Comparison of ENCODE assay signal across 29 cellular contexts in the genomic region with DNA sequence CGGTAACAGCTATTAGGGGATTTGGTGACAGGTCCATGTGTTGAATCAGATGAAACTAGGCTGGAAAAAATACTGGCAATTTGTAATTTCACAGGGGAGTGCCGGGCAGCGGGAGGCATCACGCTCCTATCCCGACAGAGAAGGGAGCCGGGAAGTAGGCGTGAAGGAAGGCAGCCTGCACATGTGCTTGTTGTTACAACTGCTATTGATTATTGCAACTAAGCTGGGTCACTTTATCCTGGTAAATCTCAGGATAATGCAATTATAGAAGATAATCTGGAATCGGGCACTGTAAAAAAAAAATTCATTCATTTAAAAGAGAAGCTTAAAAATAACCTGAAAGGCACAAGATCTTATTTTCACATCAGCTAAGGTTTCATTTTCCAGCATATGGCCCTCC.
"Had no signal": no experiment of that assay in that cellular context is flagged by ENCODE, and none has a peak within 500 bp of the region (broad histone marks: within the 10 kb centered on the region; RNA-seq: fewer than 3 reads in every experiment).

No MANE protein-coding gene starts in this region.

- H3K27me3 ChIP-seq: ascending aorta had no signal

- H3K36me3 ChIP-seq: ascending aorta, gastrocnemius medialis, heart right ventricle had no signal

- H3K4me3 Mint-ChIP-seq: activated CD4-positive, alpha-beta memory T cell treated with anti-CD3 and anti-CD28 coated beads, Interleukin-2, amount 10 ng/mL, durations not matched to agents 7 days and 5 days; activated CD4-positive, alpha-beta T cell treated with anti-CD3 and anti-CD28 coated beads, Interleukin-2, amount 10 ng/mL, durations not matched to agents 7 days and 5 days; activated naive CD4-positive, alpha-beta T cell treated with anti-CD3 and anti-CD28 coated beads, Interleukin-2, amount 10 ng/mL, durations not matched to agents 7 days and 5 days; activated naive CD8-positive, alpha-beta T cell treated with anti-CD3 and anti-CD28 coated beads, Interleukin-2, amount 10 ng/mL, durations not matched to agents 7 days and 5 days; activated T-cell treated with anti-CD3 and anti-CD28 coated beads, Interleukin-2, amount 50 U/mL, for 24 hours; activated T-cell treated with anti-CD3 and anti-CD28 coated beads, Interleukin-2, amount 50 U/mL, for 72 hours; brain; central memory CD8-positive, alpha-beta T cell; dendritic cell treated with granulocyte-macrophage colony-stimulating factor and Interleukin-4, amounts not matched to agents 40 ng/mL and 50 ng/mL, for 4 days had no signal

- H3K4me3 ChIP-seq: ascending aorta, coronary artery, dorsolateral prefrontal cortex, gastrocnemius medialis, heart right ventricle, hepatocyte had no signal

- H3K27ac Mint-ChIP-seq: activated CD4-positive, alpha-beta memory T cell treated with anti-CD3 and anti-CD28 coated beads, Interleukin-2, amount 10 ng/mL, durations not matched to agents 7 days and 5 days; activated CD4-positive, alpha-beta T cell treated with anti-CD3 and anti-CD28 coated beads, Interleukin-2, amount 10 ng/mL, durations not matched to agents 7 days and 5 days; activated naive CD4-positive, alpha-beta T cell treated with anti-CD3 and anti-CD28 coated beads, Interleukin-2, amount 10 ng/mL, durations not matched to agents 7 days and 5 days; activated naive CD4-positive, alpha-beta T cell treated with anti-CD3 and anti-CD28 coated beads, Interleukin-2, amount 50 U/mL, for 72 hours; activated naive CD8-positive, alpha-beta T cell treated with anti-CD3 and anti-CD28 coated beads, Interleukin-2, amount 10 ng/mL, durations not matched to agents 7 days and 5 days; activated T-cell treated with anti-CD3 and anti-CD28 coated beads, Interleukin-2, amount 50 U/mL, for 24 hours; activated T-cell treated with anti-CD3 and anti-CD28 coated beads, Interleukin-2, amount 50 U/mL, for 72 hours; brain; dendritic cell treated with granulocyte-macrophage colony-stimulating factor and Interleukin-4, amounts not matched to agents 40 ng/mL and 50 ng/mL, for 4 days had no signal

- H3K79me2 ChIP-seq: hepatocyte had no signal

- H2AFZ ChIP-seq: hepatocyte had no signal

- H3K9me3 Mint-ChIP-seq: activated CD4-positive, alpha-beta memory T cell treated with anti-CD3 and anti-CD28 coated beads, Interleukin-2, amount 10 ng/mL, durations not matched to agents 7 days and 5 days; activated CD4-positive, alpha-beta T cell treated with anti-CD3 and anti-CD28 coated beads, Interleukin-2, amount 10 ng/mL, durations not matched to agents 7 days and 5 days; activated naive CD4-positive, alpha-beta T cell treated with anti-CD3 and anti-CD28 coated beads, Interleukin-2, amount 10 ng/mL, durations not matched to agents 7 days and 5 days; activated naive CD4-positive, alpha-beta T cell treated with anti-CD3 and anti-CD28 coated beads, Interleukin-2, amount 50 U/mL, for 72 hours; activated naive CD8-positive, alpha-beta T cell treated with anti-CD3 and anti-CD28 coated beads, Interleukin-2, amount 10 ng/mL, durations not matched to agents 7 days and 5 days; activated T-cell treated with anti-CD3 and anti-CD28 coated beads, Interleukin-2, amount 50 U/mL, for 24 hours; activated T-cell treated with anti-CD3 and anti-CD28 coated beads, Interleukin-2, amount 50 U/mL, for 72 hours; central memory CD8-positive, alpha-beta T cell; dendritic cell treated with granulocyte-macrophage colony-stimulating factor and Interleukin-4, amounts not matched to agents 40 ng/mL and 50 ng/mL, for 4 days; endodermal cell had no signal

- H3K4me2 ChIP-seq: hepatocyte had no signal

- H3K4me1 ChIP-seq: foreskin keratinocyte, gastrocnemius medialis had no signal

- DNase-seq: activated CD4-positive, alpha-beta memory T cell treated with anti-CD3 and anti-CD28 coated beads, Interleukin-2, amount 10 ng/mL, durations not matched to agents 7 days and 5 days; activated CD4-positive, alpha-beta T cell treated with anti-CD3 and anti-CD28 coated beads for 1 hour; activated CD4-positive, alpha-beta T cell treated with anti-CD3 and anti-CD28 coated beads for 4 hours; activated CD4-positive, alpha-beta T cell treated with anti-CD3 and anti-CD28 coated beads, Interleukin-2, amount 10 ng/mL, durations not matched to agents 7 days and 5 days; activated CD4-positive, alpha-beta T cell treated with anti-CD3 and anti-CD28 coated beads, Interleukin-2, amount 50 U/mL, for 4 hours; activated CD4-positive, CD25-positive, alpha-beta regulatory T cell; activated CD8-positive, alpha-beta memory T cell treated with anti-CD3 and anti-CD28 coated beads, Interleukin-2, amount 50 U/mL, for 48 hours; activated gamma-delta T cell; activated naive CD4-positive, alpha-beta T cell; activated naive CD4-positive, alpha-beta T cell treated with anti-CD3 and anti-CD28 coated beads, Interleukin-2, amount 10 ng/mL, durations not matched to agents 7 days and 5 days; activated naive CD8-positive, alpha-beta T cell treated with anti-CD3 and anti-CD28 coated beads, Interleukin-2, amount 10 ng/mL, durations not matched to agents 7 days and 5 days; activated T-cell treated with anti-CD3 and anti-CD28 coated beads for 4 hours; activated T-cell treated with anti-CD3 and anti-CD28 coated beads, Interleukin-2, amount 50 U/mL, for 24 hours; activated T-cell treated with anti-CD3 and anti-CD28 coated beads, Interleukin-2, amount 50 U/mL, for 72 hours; dorsolateral prefrontal cortex; effector memory CD4-positive, alpha-beta T cell; endodermal cell; foreskin keratinocyte; gastrocnemius medialis; heart right ventricle; T-helper 2 cell had no signal

- ATAC-seq: activated naive CD4-positive, alpha-beta T cell treated with anti-CD3 and anti-CD28 coated beads, Interleukin-2, amount 50 U/mL, for 72 hours; activated T-cell treated with anti-CD3 and anti-CD28 coated beads, Interleukin-2, amount 50 U/mL, for 72 hours; esophagus mucosa; foreskin keratinocyte; gastrocnemius medialis; heart right ventricle had no signal

- H3K27ac ChIP-seq: ascending aorta, coronary artery, dorsolateral prefrontal cortex, foreskin keratinocyte, gastrocnemius medialis, heart right ventricle, hepatocyte had no signal

- H3K9me3 ChIP-seq: ascending aorta, gastrocnemius medialis, heart right ventricle had no signal

- H3K4me1 Mint-ChIP-seq: activated CD4-positive, alpha-beta memory T cell treated with anti-CD3 and anti-CD28 coated beads, Interleukin-2, amount 10 ng/mL, durations not matched to agents 7 days and 5 days; activated CD4-positive, alpha-beta T cell treated with anti-CD3 and anti-CD28 coated beads, Interleukin-2, amount 10 ng/mL, durations not matched to agents 7 days and 5 days; activated naive CD4-positive, alpha-beta T cell treated with anti-CD3 and anti-CD28 coated beads, Interleukin-2, amount 10 ng/mL, durations not matched to agents 7 days and 5 days; activated naive CD8-positive, alpha-beta T cell treated with anti-CD3 and anti-CD28 coated beads, Interleukin-2, amount 10 ng/mL, durations not matched to agents 7 days and 5 days; central memory CD8-positive, alpha-beta T cell had no signal

- H3K36me3 Mint-ChIP-seq: activated naive CD4-positive, alpha-beta T cell treated with anti-CD3 and anti-CD28 coated beads, Interleukin-2, amount 10 ng/mL, durations not matched to agents 7 days and 5 days; activated naive CD4-positive, alpha-beta T cell treated with anti-CD3 and anti-CD28 coated beads, Interleukin-2, amount 50 U/mL, for 72 hours; activated naive CD8-positive, alpha-beta T cell treated with anti-CD3 and anti-CD28 coated beads, Interleukin-2, amount 10 ng/mL, durations not matched to agents 7 days and 5 days; brain had no signal
